In the genomic region with DNA sequence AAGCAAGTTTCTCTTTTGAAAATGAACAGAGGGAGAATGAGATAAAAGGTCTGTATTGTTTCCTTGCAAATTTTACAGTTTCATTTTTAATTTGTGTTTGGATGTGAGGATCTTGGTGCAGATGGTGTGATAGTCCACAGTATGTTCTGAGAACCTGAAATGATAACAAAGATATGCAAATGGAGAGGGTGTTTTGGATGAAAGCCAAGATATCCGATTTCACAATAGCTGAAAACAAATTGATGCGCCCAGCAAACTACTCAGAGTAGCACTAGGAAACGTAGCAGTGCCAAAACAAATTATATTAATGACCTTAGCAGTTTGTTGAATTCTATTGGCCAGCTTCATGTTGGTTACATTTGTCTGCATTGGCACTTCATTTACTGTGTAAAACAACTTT, we compare ENCODE assay signal across 22 cellular contexts.
DNase-seq lines count a peak whose midpoint lies in the region; ATAC-seq, FAIRE-seq and TF ChIP-seq lines count a peak whose summit lies in the region.
"Had no signal": no experiment of that assay in that cellular context is flagged by ENCODE, and none has a peak within 500 bp of the region (broad histone marks: within the 10 kb centered on the region; RNA-seq: fewer than 3 reads in every experiment).

No MANE protein-coding gene starts in this region.

- no peak overlapping the region for H2BK5ac ChIP-seq in H1 (ENCODE audit: low read depth, low read length)

- intact Hi-C loops in ovary (cut with DNase I): no loop called here

- no peak overlapping the region for H2BK20ac ChIP-seq in H1 (ENCODE audit: low read length)

- TF ChIP-seq RAD21 in H1 (IDR thresholded peaks at IDR 0.05 in 1 of 2, conservative IDR thresholded peaks at IDR 0.05 in 1 of 2; ENCODE audit: low read depth in 2 of 2, low read length in 2 of 2): no peak

- no peak overlapping the region for H2AK5ac ChIP-seq in H1 (ENCODE audit: low read depth, low read length)

- H3K4me1 ChIP-seq in H1 (replicated peaks in 1 of 4; ENCODE audit: control insufficient read depth in 3 of 4, insufficient read depth in 4 of 4, low read length in 3 of 4): no peaks in the 10 kb centered on the region
- H3K4me1 ChIP-seq in ovary (ENCODE audit: insufficient read depth): no peaks in the 10 kb centered on the region
- H3K4me1 ChIP-seq: gastrocnemius medialis, prostate gland, stomach had no signal

- CTCF ChIA-PET in H1 (lab: Charles Lee; ENCODE audit: partially characterized antibody): no interaction called here

- H3K27me3 ChIP-seq in H1 (replicated peaks in 1 of 4; ENCODE audit: control insufficient read depth in 3 of 4, extremely low read depth in 1 of 4, insufficient read depth in 3 of 4, low read length in 3 of 4) (no peaks in the 10 kb centered on the region), ovary (no peaks in the 10 kb centered on the region)
- H3K27me3 ChIP-seq: gastrocnemius medialis, stomach had no signal

- no peak overlapping the region for H3K9ac ChIP-seq in H1 (replicated peaks in 1 of 4; ENCODE audit: extremely low read depth in 1 of 4, low read depth in 3 of 4, low read length in 3 of 4)

- ATAC-seq in GM18907 (IDR thresholded peaks at IDR 0.05; ENCODE audit: unreplicated experiment): no peak
- ATAC-seq in GM21528 (IDR thresholded peaks at IDR 0.05; ENCODE audit: low FRiP score, unreplicated experiment): no peak
- ATAC-seq: gastrocnemius medialis, left colon had no signal

- H3K23me2 ChIP-seq in H1 (ENCODE audit: low read depth, low read length): no peaks in the 10 kb centered on the region

- no peak overlapping the region for H2AFZ ChIP-seq in H1 (ENCODE audit: low read length)

- H3K56ac ChIP-seq in H1 (replicated peaks; ENCODE audit: insufficient read length, low read depth, low read length): no peak overlapping the region

- no peak overlapping the region for H4K91ac ChIP-seq in H1 (replicated peaks; ENCODE audit: insufficient read length, low read length)

- no peak overlapping the region for H4K8ac ChIP-seq in H1 (ENCODE audit: extremely low read depth, insufficient read depth, low read length)

- no peak overlapping the region for H3K23ac ChIP-seq in H1 (ENCODE audit: insufficient read length)

- H3K27ac ChIP-seq in H1 (ENCODE audit: low read depth, low read length) (no peak overlapping the region), ovary (no peak overlapping the region)
- H3K27ac ChIP-seq: gastrocnemius medialis, prostate gland, stomach had no signal

- H2BK120ac ChIP-seq in H1 (replicated peaks; ENCODE audit: low read depth, low read length): no peak overlapping the region

- POLR2A ChIA-PET in H1 (lab: Charles Lee; ENCODE audit: partially characterized antibody): no interaction called here

- 67% methylated on average over 3 of the region's 3 CpGs; no CpG with 5 or more reads in 1 of the 2 experiments for WGBS in H1 (ENCODE audit: extremely low coverage in 1 of 2, insufficient coverage in 1 of 2, insufficient read length in 1 of 2, insufficient replicate concordance in 2 of 2, low coverage in 1 of 2, low lambda C conversion rate in 2 of 2, missing lambda C conversion rate in 1 of 2), 2 experiments
- WGBS in ovary, 3 donors: 23 to 30% (median 28%) methylated on average over 3 of the region's 3 CpGs

- H3K4me3 ChIP-seq in H1 (ENCODE audit: extremely low read depth in 1 of 4, insufficient read depth in 2 of 4, low read depth in 3 of 4, low read length in 4 of 4): no peak overlapping the region
- H3K4me3 ChIP-seq in ovary: no peak overlapping the region
- H3K4me3 ChIP-seq: gastrocnemius medialis, prostate gland, stomach had no signal

- peak; percentile 13 for FAIRE-seq in H1 (lab: Jason Lieb, UNC)
- FAIRE-seq: H54 had no signal

- H3K79me2 ChIP-seq in H1 (ENCODE audit: control insufficient read depth in 1 of 2, insufficient read depth in 2 of 2, low read length in 2 of 2): no peaks in the 10 kb centered on the region

- TF ChIP-seq POLR2A in H1 (IDR thresholded peaks at IDR 0.05; ENCODE audit: control extremely low read depth in 1 of 2, low read depth in 2 of 2, low read length in 2 of 2) (no peak), ovary (IDR thresholded peaks at IDR 0.05) (no peak)

- no peak overlapping the region for H4K5ac ChIP-seq in H1 (ENCODE audit: insufficient read length, low read depth, low read length)

- H3K4ac ChIP-seq in H1 (replicated peaks; ENCODE audit: insufficient read length, low read depth, low read length): no peak overlapping the region

- H4K20me1 ChIP-seq in H1 (replicated peaks in 1 of 2; ENCODE audit: control insufficient read depth in 1 of 2, insufficient read depth in 2 of 2, low read length in 2 of 2): no peaks in the 10 kb centered on the region

- TF ChIP-seq CTCF in H1 (IDR thresholded peaks at IDR 0.05; ENCODE audit: control extremely low read depth in 1 of 3, insufficient read depth in 1 of 3, low read depth in 1 of 3, low read length in 3 of 3) (no peak), ovary (IDR thresholded peaks at IDR 0.05) (no peak)

- H3K36me3 ChIP-seq in H1 (ENCODE audit: control insufficient read depth in 2 of 4, insufficient read depth in 4 of 4, low read length in 3 of 4) (no peaks in the 10 kb centered on the region), ovary (no peaks in the 10 kb centered on the region)
- H3K36me3 ChIP-seq: gastrocnemius medialis, prostate gland, stomach had no signal

- no peak overlapping the region for H3K14ac ChIP-seq in H1 (ENCODE audit: insufficient read length)

- TF ChIP-seq EP300 in H1 (IDR thresholded peaks at IDR 0.05; ENCODE audit: borderline replicate concordance in 1 of 2, low read depth in 2 of 2, low read length in 2 of 2) (no peak), ovary (IDR thresholded peaks at IDR 0.05) (no peak)

- no peak overlapping the region for H3K18ac ChIP-seq in H1 (ENCODE audit: extremely low read depth, low read length)

- H3K4me2 ChIP-seq in H1 (ENCODE audit: insufficient read depth in 1 of 2, low read depth in 2 of 2, low read length in 2 of 2): no peak overlapping the region; a peak in 1 of 4 replicates

- DNase-seq in DMS53 (lab: John Stamatoyannopoulos, UW): peak; percentile 84
- peak; percentile 38 for DNase-seq in NCI-H1092 treated with DMSO at 0.1 percent for 48 hours (lab: John Stamatoyannopoulos, UW)
- peak; percentile 20 to 76 for DNase-seq in NCI-H524 (lab: John Stamatoyannopoulos, UW)
- DNase-seq in H1 (ENCODE audit: low read depth in 1 of 2, low spot score in 2 of 2): no peak
- no peak for DNase-seq in ovary
- DNase-seq: activated CD4-positive, alpha-beta T cell treated with anti-CD3 and anti-CD28 coated beads, Interleukin-2, amount 50 U/mL, for 48 hours; activated naive CD4-positive, alpha-beta T cell; activated T-cell treated with anti-CD3 and anti-CD28 coated beads for 4 hours; amniotic stem cell; central memory CD4-positive, alpha-beta T cell; gastrocnemius medialis; left colon; NCI-H187 treated with DMSO at 0.1 percent for 48 hours; nephron progenitor cell; Right ventricle myocardium superior; stomach; T-helper 1 cell; trophoblast cell had no signal

- H2BK12ac ChIP-seq in H1 (ENCODE audit: low read depth, low read length): no peak overlapping the region

- H3K79me1 ChIP-seq in H1 (ENCODE audit: low read depth, low read length): no peaks in the 10 kb centered on the region

- H2BK15ac ChIP-seq in H1 (ENCODE audit: low read length): no peak overlapping the region

- H3K9me3 ChIP-seq in H1 (ENCODE audit: insufficient read depth in 2 of 2, low read depth in 1 of 2, low read length in 1 of 2) (no peaks in the 10 kb centered on the region), ovary (no peaks in the 10 kb centered on the region)
- H3K9me3 ChIP-seq: gastrocnemius medialis, prostate gland, stomach had no signal

TF ChIP-seq in H1, 55 proteins besides CTCF, POLR2A, EP300 and RAD21:
- TF ChIP-seq PHF8 (conservative IDR thresholded peaks at IDR 0.05; ENCODE audit: low read depth, low read length): no peak
- peak; percentile 16; the same call in 1 of the 2 replicates for TF ChIP-seq CEBPB (IDR thresholded peaks at IDR 0.05; ENCODE audit: low read depth, low read length)

Comparison
In these comparisons a context has a peak if more than half of its experiments do, and no peak if none do; other contexts are left out.
1. DNase-seq: peak in DMS53 (single experiment), NCI-H1092 treated with DMSO at 0.1 percent for 48 hours (single experiment) and NCI-H524 (2 of 2); none in H1 (0 of 2) and ovary (0 of 5).